ENCODE assay signal across 2 cellular contexts in the genomic region with DNA sequence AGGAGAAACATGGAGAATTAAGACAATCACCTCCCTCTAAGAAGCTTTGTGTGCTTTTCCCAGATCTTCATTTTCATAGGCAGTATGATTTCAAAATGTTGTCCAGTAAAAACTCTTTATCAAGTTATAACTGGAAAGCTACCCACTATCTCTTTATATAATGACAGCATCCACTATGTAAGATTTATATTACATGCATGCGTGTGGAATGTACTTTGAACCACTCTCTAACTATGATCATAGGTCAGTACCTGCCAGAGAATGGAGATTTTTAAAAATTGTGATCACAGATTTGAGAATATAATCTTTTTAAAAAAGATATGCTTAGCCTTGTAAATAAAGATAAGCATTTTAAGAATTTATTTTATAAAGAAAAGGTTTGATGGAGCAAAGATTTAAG.
TF ChIP-seq lines count a peak whose summit lies in the region.

No MANE protein-coding gene starts in this region.

TF ChIP-seq in liver, 16 proteins besides CTCF, POLR2A, EP300 and RAD21 (continued from another document):
- TF ChIP-seq, protein P1, sequence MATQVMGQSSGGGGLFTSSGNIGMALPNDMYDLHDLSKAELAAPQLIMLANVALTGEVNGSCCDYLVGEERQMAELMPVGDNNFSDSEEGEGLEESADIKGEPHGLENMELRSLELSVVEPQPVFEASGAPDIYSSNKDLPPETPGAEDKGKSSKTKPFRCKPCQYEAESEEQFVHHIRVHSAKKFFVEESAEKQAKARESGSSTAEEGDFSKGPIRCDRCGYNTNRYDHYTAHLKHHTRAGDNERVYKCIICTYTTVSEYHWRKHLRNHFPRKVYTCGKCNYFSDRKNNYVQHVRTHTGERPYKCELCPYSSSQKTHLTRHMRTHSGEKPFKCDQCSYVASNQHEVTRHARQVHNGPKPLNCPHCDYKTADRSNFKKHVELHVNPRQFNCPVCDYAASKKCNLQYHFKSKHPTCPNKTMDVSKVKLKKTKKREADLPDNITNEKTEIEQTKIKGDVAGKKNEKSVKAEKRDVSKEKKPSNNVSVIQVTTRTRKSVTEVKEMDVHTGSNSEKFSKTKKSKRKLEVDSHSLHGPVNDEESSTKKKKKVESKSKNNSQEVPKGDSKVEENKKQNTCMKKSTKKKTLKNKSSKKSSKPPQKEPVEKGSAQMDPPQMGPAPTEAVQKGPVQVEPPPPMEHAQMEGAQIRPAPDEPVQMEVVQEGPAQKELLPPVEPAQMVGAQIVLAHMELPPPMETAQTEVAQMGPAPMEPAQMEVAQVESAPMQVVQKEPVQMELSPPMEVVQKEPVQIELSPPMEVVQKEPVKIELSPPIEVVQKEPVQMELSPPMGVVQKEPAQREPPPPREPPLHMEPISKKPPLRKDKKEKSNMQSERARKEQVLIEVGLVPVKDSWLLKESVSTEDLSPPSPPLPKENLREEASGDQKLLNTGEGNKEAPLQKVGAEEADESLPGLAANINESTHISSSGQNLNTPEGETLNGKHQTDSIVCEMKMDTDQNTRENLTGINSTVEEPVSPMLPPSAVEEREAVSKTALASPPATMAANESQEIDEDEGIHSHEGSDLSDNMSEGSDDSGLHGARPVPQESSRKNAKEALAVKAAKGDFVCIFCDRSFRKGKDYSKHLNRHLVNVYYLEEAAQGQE (IDR thresholded peaks at IDR 0.05): no peak
- TF ChIP-seq EGR1 (IDR thresholded peaks at IDR 0.05; ENCODE audit: low read depth in 2 of 2) (no peak), YY1 (IDR thresholded peaks at IDR 0.05) (no peak), FOXA1 (IDR thresholded peaks at IDR 0.05) (no peak), RXRA (IDR thresholded peaks at IDR 0.05) (peak in 1 of 2 donors; percentile 6), GABPA (IDR thresholded peaks at IDR 0.05 in 1 of 2, conservative IDR thresholded peaks at IDR 0.05 in 1 of 2) (no peak), TAF1 (conservative IDR thresholded peaks at IDR 0.05) (no peak), HNF4A (conservative IDR thresholded peaks at IDR 0.05) (peak; percentile 65 to 69), SP1 (IDR thresholded peaks at IDR 0.05) (no peak), JUND (IDR thresholded peaks at IDR 0.05) (no peak), FOXA2 (IDR thresholded peaks at IDR 0.05) (no peak)
- TF ChIP-seq, protein P2, sequence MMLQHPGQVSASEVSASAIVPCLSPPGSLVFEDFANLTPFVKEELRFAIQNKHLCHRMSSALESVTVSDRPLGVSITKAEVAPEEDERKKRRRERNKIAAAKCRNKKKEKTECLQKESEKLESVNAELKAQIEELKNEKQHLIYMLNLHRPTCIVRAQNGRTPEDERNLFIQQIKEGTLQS (IDR thresholded peaks at IDR 0.05): no peak
- TF ChIP-seq, protein P3, sequence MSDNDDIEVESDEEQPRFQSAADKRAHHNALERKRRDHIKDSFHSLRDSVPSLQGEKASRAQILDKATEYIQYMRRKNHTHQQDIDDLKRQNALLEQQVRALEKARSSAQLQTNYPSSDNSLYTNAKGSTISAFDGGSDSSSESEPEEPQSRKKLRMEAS (IDR thresholded peaks at IDR 0.05): no peak
- TF ChIP-seq, protein P4, sequence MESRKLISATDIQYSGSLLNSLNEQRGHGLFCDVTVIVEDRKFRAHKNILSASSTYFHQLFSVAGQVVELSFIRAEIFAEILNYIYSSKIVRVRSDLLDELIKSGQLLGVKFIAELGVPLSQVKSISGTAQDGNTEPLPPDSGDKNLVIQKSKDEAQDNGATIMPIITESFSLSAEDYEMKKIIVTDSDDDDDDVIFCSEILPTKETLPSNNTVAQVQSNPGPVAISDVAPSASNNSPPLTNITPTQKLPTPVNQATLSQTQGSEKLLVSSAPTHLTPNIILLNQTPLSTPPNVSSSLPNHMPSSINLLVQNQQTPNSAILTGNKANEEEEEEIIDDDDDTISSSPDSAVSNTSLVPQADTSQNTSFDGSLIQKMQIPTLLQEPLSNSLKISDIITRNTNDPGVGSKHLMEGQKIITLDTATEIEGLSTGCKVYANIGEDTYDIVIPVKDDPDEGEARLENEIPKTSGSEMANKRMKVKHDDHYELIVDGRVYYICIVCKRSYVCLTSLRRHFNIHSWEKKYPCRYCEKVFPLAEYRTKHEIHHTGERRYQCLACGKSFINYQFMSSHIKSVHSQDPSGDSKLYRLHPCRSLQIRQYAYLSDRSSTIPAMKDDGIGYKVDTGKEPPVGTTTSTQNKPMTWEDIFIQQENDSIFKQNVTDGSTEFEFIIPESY (IDR thresholded peaks at IDR 0.05): no peak
TF ChIP-seq in liver: peak in this region for 3.

TF ChIP-seq in HepG2, 621 proteins besides CTCF, POLR2A, EP300 and RAD21 (continued from another document):
- TF ChIP-seq, protein P5, sequence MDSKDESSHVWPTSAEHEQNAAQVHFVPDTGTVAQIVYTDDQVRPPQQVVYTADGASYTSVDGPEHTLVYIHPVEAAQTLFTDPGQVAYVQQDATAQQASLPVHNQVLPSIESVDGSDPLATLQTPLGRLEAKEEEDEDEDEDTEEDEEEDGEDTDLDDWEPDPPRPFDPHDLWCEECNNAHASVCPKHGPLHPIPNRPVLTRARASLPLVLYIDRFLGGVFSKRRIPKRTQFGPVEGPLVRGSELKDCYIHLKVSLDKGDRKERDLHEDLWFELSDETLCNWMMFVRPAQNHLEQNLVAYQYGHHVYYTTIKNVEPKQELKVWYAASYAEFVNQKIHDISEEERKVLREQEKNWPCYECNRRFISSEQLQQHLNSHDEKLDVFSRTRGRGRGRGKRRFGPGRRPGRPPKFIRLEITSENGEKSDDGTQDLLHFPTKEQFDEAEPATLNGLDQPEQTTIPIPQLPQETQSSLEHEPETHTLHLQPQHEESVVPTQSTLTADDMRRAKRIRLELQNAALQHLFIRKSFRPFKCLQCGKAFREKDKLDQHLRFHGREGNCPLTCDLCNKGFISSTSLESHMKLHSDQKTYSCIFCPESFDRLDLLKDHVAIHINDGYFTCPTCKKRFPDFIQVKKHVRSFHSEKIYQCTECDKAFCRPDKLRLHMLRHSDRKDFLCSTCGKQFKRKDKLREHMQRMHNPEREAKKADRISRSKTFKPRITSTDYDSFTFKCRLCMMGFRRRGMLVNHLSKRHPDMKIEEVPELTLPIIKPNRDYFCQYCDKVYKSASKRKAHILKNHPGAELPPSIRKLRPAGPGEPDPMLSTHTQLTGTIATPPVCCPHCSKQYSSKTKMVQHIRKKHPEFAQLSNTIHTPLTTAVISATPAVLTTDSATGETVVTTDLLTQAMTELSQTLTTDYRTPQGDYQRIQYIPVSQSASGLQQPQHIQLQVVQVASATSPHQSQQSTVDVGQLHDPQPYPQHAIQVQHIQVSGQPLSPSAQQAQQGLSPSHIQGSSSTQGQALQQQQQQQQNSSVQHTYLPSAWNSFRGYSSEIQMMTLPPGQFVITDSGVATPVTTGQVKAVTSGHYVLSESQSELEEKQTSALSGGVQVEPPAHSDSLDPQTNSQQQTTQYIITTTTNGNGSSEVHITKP (CRISPR knock-in tag; IDR thresholded peaks at IDR 0.05; ENCODE audit: low read depth): no peak
- TF ChIP-seq, protein P6, sequence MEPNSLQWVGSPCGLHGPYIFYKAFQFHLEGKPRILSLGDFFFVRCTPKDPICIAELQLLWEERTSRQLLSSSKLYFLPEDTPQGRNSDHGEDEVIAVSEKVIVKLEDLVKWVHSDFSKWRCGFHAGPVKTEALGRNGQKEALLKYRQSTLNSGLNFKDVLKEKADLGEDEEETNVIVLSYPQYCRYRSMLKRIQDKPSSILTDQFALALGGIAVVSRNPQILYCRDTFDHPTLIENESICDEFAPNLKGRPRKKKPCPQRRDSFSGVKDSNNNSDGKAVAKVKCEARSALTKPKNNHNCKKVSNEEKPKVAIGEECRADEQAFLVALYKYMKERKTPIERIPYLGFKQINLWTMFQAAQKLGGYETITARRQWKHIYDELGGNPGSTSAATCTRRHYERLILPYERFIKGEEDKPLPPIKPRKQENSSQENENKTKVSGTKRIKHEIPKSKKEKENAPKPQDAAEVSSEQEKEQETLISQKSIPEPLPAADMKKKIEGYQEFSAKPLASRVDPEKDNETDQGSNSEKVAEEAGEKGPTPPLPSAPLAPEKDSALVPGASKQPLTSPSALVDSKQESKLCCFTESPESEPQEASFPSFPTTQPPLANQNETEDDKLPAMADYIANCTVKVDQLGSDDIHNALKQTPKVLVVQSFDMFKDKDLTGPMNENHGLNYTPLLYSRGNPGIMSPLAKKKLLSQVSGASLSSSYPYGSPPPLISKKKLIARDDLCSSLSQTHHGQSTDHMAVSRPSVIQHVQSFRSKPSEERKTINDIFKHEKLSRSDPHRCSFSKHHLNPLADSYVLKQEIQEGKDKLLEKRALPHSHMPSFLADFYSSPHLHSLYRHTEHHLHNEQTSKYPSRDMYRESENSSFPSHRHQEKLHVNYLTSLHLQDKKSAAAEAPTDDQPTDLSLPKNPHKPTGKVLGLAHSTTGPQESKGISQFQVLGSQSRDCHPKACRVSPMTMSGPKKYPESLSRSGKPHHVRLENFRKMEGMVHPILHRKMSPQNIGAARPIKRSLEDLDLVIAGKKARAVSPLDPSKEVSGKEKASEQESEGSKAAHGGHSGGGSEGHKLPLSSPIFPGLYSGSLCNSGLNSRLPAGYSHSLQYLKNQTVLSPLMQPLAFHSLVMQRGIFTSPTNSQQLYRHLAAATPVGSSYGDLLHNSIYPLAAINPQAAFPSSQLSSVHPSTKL (CRISPR knock-in tag; IDR thresholded peaks at IDR 0.05): no peak
- no peak for TF ChIP-seq NFE2 (CRISPR knock-in tag; IDR thresholded peaks at IDR 0.05)
- no peak for TF ChIP-seq ARNTL (CRISPR knock-in tag; IDR thresholded peaks at IDR 0.05)
- TF ChIP-seq ZMYM3 (CRISPR knock-in tag; IDR thresholded peaks at IDR 0.05): no peak
- TF ChIP-seq NR2F2 (IDR thresholded peaks at IDR 0.05; ENCODE audit: borderline replicate concordance, low read depth): no peak
